Comparison of ENCODE assay signal across 22 cellular contexts in the genomic region with DNA sequence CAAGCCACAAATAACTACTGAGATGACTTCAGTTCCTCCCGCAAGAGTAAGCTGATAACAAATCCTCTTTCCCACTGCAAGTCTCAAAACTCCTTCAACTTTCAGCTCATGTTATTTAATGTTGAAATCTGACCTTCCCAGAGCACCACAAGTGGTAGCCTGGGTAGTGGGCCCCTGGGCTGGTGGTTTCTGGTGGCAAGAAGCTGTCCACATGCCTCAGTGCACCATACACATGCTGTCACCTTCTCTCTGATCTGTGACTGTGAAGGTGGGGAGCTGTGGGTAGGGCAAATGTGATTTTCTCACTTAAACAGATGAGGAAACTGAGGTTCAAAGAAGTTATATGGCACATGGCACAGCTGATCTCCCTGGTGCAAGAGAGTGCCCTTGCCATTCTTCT.
"Had no signal": no experiment of that assay in that cellular context is flagged by ENCODE, and none has a peak within 500 bp of the region (broad histone marks: within the 10 kb centered on the region; RNA-seq: fewer than 3 reads in every experiment).

No MANE protein-coding gene starts in this region.

- H3K4me1 ChIP-seq: Peyer's patch had no signal

- ATAC-seq: activated T-cell treated with anti-CD3 and anti-CD28 coated beads, Interleukin-2, amount 50 U/mL, for 4 hours had no signal

- H3K36me3 ChIP-seq: Peyer's patch, SJCRH30 had no signal

- H3K4me3 Mint-ChIP-seq: activated T-cell treated with anti-CD3 and anti-CD28 coated beads, Interleukin-2, amount 50 U/mL, for 4 hours; brain; central memory CD8-positive, alpha-beta T cell had no signal

- H3K9me3 Mint-ChIP-seq: activated T-cell treated with anti-CD3 and anti-CD28 coated beads, Interleukin-2, amount 50 U/mL, for 4 hours; central memory CD8-positive, alpha-beta T cell had no signal

- H3K4me2 ChIP-seq: SK-N-SH had no signal

- H3K4me1 Mint-ChIP-seq: brain; central memory CD8-positive, alpha-beta T cell had no signal

- H3K4me3 ChIP-seq: Peyer's patch, SJCRH30 had no signal

- H3K27me3 ChIP-seq: Peyer's patch, SJCRH30 had no signal

- DNase-seq: activated CD4-positive, alpha-beta T cell treated with anti-CD3 and anti-CD28 coated beads for 48 hours; activated CD4-positive, alpha-beta T cell treated with anti-CD3 and anti-CD28 coated beads, Interleukin-2, amount 50 U/mL, for 4 hours; activated CD4-positive, CD25-positive, alpha-beta regulatory T cell; activated gamma-delta T cell treated with Interleukin-2 at 50 U/mL for 16 hours; activated naive CD4-positive, alpha-beta T cell treated with anti-CD3 and anti-CD28 coated beads, Interleukin-2, amount 50 U/mL, for 16 hours; activated T-cell treated with anti-CD3 and anti-CD28 coated beads, Interleukin-2, amount 50 U/mL, for 4 hours; amygdala; KG1; NCI-H1048; NCI-H146; NCI-H187 treated with DMSO at 0.1 percent for 48 hours; NCI-H2081 treated with DMSO at 0.1 percent for 48 hours; NCI-H446; NCI-H524; Peyer's patch; Right ventricle myocardium superior; SJCRH30; SK-N-SH had no signal

- H3K27ac Mint-ChIP-seq: activated T-helper 2 cell treated with anti-CD3 and anti-CD28 coated beads, Interferon-gamma antibody, Interleukin-2, Interleukin-4, amounts not matched to agents 10 μg/mL and 5 μg/mL and 100 μg/mL, durations not matched to agents 14 hours and 24 hours and 36 hours had no signal

- H3K9me3 ChIP-seq: Peyer's patch, SJCRH30, SK-N-SH had no signal

- H3K27me3 Mint-ChIP-seq: brain; central memory CD8-positive, alpha-beta T cell had no signal

- H3K27ac ChIP-seq: Peyer's patch, RWPE1, SJCRH30 had no signal

- H3K9ac ChIP-seq: SK-N-SH had no signal
